In the genomic region with DNA sequence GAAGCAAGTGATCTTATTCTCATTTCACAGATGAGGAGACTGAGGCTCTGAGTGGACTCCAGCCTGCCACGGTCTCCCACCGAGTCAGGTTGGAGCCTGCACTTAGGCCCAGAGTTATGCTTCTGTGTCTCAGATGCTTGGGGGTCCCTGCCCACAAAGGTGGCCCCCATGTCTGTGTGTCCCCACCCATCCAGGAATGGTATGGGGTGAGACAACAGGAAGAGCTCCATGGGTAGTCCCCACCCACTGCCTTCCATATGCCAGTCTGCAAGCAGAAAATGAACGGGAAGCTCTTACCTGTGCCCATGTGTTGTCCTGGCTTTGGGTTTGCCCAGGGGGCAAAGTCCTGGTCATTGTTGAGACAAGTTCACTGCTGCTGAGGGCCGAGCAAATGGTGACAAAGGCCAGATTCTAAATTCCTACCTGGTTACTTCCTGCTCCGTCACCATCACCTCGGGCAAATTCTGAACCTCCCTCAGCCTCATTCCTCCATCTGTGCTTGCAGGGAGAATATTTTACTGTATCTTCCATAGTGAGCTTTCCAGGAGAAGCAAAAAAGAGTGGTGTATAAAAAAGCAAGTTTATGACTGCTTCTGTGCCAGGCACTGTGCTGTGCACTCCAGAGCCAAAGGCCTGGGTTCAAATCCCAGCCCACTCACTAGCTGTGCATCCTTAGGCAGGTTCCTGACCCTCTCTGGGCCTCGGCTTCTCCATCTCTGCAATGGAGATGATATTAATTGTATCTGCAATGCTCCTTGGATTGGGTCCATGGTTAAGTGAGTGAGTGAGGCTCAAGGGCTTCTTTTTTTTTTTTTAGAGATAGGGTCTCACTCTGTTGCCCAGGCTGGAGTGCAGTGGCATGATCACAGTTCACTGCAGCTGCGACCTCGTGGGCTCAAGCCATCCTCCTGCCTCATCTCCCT, we compare ENCODE assay signal across 12 cellular contexts. TPM values are rescaled to one million over a fixed set of nuclear protein-coding genes. Genes with fewer than 3 reads are reported as not detected.
DNase-seq lines count a peak whose midpoint lies in the region; ATAC-seq and TF ChIP-seq lines count a peak whose summit lies in the region.
"Had no signal": no experiment of that assay in that cellular context is flagged by ENCODE, and none has a peak within 500 bp of the region (broad histone marks: within the 10 kb centered on the region; RNA-seq: fewer than 3 reads in every experiment).

No MANE protein-coding gene starts in this region.

- H4K20me1 ChIP-seq in smooth muscle cell (ENCODE audit: low read depth), result no peaks in the 10 kb centered on the region

- peaks cover 66% of the 10 kb centered on the region for H3K36me3 Mint-ChIP-seq in T-helper 1 cell treated with Interleukin-12 subunit alpha and Interleukin-12 subunit beta and Interleukin-4 antibody, amounts not matched to agents 30 μg/mL and 1 μg/mL, for 36 hours (ENCODE audit: low read depth)
- peaks cover 57% of the 10 kb centered on the region for H3K36me3 Mint-ChIP-seq in activated T-helper 1 cell treated with anti-CD3 and anti-CD28 coated beads, Interleukin-12 subunit alpha, Interleukin-12 subunit beta, Interleukin-2, Interleukin-4 antibody, amounts not matched to agents 30 ng/mL and 10 ng/mL and 1 ng/mL, durations not matched to agents 14 hours and 24 hours and 36 hours (ENCODE audit: low read depth)

- H3K4me3 Mint-ChIP-seq in T-helper 1 cell treated with Interleukin-12 subunit alpha and Interleukin-12 subunit beta and Interleukin-4 antibody, amounts not matched to agents 30 μg/mL and 1 μg/mL, for 36 hours, result peak overlapping the region; percentile 41
- H3K4me3 Mint-ChIP-seq in activated T-helper 1 cell treated with anti-CD3 and anti-CD28 coated beads, Interleukin-12 subunit alpha, Interleukin-12 subunit beta, Interleukin-2, Interleukin-4 antibody, amounts not matched to agents 30 ng/mL and 10 ng/mL and 1 ng/mL, durations not matched to agents 14 hours and 24 hours and 36 hours, result peak overlapping the region; percentile 53

- DNase-seq in T-helper 1 cell (no peak), islet precursor cell (peak; percentile 84), smooth muscle cell (lab: John Stamatoyannopoulos, UW; ENCODE audit: unreplicated experiment) (no peak), COLO829 (ENCODE audit: low spot score) (no peak)
- DNase-seq in activated T-helper 1 cell treated with anti-CD3 and anti-CD28 coated beads, Interleukin-12 subunit alpha, Interleukin-12 subunit beta, Interleukin-2, Interleukin-4 antibody, amounts not matched to agents 30 ng/mL and 10 ng/mL and 1 ng/mL, durations not matched to agents 14 hours and 24 hours and 36 hours (ENCODE audit: low spot score), result no peak
- DNase-seq in stimulated activated CD8-positive, alpha-beta memory T cell treated with anti-CD3 and anti-CD28 coated beads, Interleukin-4, amount 100 ng/mL, for 48 hours, result no peak
- DNase-seq: 8988T, left ventricle myocardium inferior, Right ventricle myocardium superior, testis had no signal

- H3K4me3 ChIP-seq in smooth muscle cell, result no peak overlapping the region
- H3K4me3 ChIP-seq: left ventricle myocardium inferior, testis had no signal

- H3K36me3 ChIP-seq in smooth muscle cell (ENCODE audit: low read depth), result no peaks in the 10 kb centered on the region
- H3K36me3 ChIP-seq: left ventricle myocardium inferior had no signal

- H3K9me3 ChIP-seq in smooth muscle cell (replicated peaks; ENCODE audit: low read depth), result no peaks in the 10 kb centered on the region
- H3K9me3 ChIP-seq: left ventricle myocardium inferior, testis had no signal

- H3F3A ChIP-seq in smooth muscle cell (ENCODE audit: low read depth), result peaks cover 8% of the 10 kb centered on the region

- no peaks in the 10 kb centered on the region for H3K9me3 Mint-ChIP-seq in T-helper 1 cell treated with Interleukin-12 subunit alpha and Interleukin-12 subunit beta and Interleukin-4 antibody, amounts not matched to agents 30 μg/mL and 1 μg/mL, for 36 hours
- H3K9me3 Mint-ChIP-seq in activated T-helper 1 cell treated with anti-CD3 and anti-CD28 coated beads, Interleukin-12 subunit alpha, Interleukin-12 subunit beta, Interleukin-2, Interleukin-4 antibody, amounts not matched to agents 30 ng/mL and 10 ng/mL and 1 ng/mL, durations not matched to agents 14 hours and 24 hours and 36 hours, result no peaks in the 10 kb centered on the region

- H3K4me1 Mint-ChIP-seq in T-helper 1 cell treated with Interleukin-12 subunit alpha and Interleukin-12 subunit beta and Interleukin-4 antibody, amounts not matched to agents 30 μg/mL and 1 μg/mL, for 36 hours (ENCODE audit: low read depth), result peaks cover 72% of the 10 kb centered on the region
- H3K4me1 Mint-ChIP-seq in activated T-helper 1 cell treated with anti-CD3 and anti-CD28 coated beads, Interleukin-12 subunit alpha, Interleukin-12 subunit beta, Interleukin-2, Interleukin-4 antibody, amounts not matched to agents 30 ng/mL and 10 ng/mL and 1 ng/mL, durations not matched to agents 14 hours and 24 hours and 36 hours (ENCODE audit: low read depth), result peaks cover 86% of the 10 kb centered on the region

- no peak for ATAC-seq in HG02623 (IDR thresholded peaks at IDR 0.05; ENCODE audit: unreplicated experiment)

- peaks cover 73% of the 10 kb centered on the region for H3K79me2 ChIP-seq in smooth muscle cell (ENCODE audit: low read depth)

- 79% methylated on average over 9 of the region's 9 CpGs for WGBS in smooth muscle cell (ENCODE audit: low lambda C conversion rate)

- no peaks in the 10 kb centered on the region for H3K27me3 Mint-ChIP-seq in T-helper 1 cell treated with Interleukin-12 subunit alpha and Interleukin-12 subunit beta and Interleukin-4 antibody, amounts not matched to agents 30 μg/mL and 1 μg/mL, for 36 hours (ENCODE audit: low read depth)
- no peaks in the 10 kb centered on the region for H3K27me3 Mint-ChIP-seq in activated T-helper 1 cell treated with anti-CD3 and anti-CD28 coated beads, Interleukin-12 subunit alpha, Interleukin-12 subunit beta, Interleukin-2, Interleukin-4 antibody, amounts not matched to agents 30 ng/mL and 10 ng/mL and 1 ng/mL, durations not matched to agents 14 hours and 24 hours and 36 hours (ENCODE audit: insufficient read depth)

- no peak overlapping the region for H2AFZ ChIP-seq in smooth muscle cell (ENCODE audit: low read depth)

- peak overlapping the region; percentile 94 for H3K27ac ChIP-seq in smooth muscle cell (ENCODE audit: low read depth)
- H3K27ac ChIP-seq: testis had no signal

- no peak overlapping the region for H3K9ac ChIP-seq in smooth muscle cell (ENCODE audit: low read depth)

- no peak overlapping the region for H3K27ac Mint-ChIP-seq in T-helper 1 cell treated with Interleukin-12 subunit alpha and Interleukin-12 subunit beta and Interleukin-4 antibody, amounts not matched to agents 30 μg/mL and 1 μg/mL, for 36 hours
- peak overlapping the region; percentile 69 for H3K27ac Mint-ChIP-seq in activated T-helper 1 cell treated with anti-CD3 and anti-CD28 coated beads, Interleukin-12 subunit alpha, Interleukin-12 subunit beta, Interleukin-2, Interleukin-4 antibody, amounts not matched to agents 30 ng/mL and 10 ng/mL and 1 ng/mL, durations not matched to agents 14 hours and 24 hours and 36 hours

- no peak overlapping the region for H3K4me2 ChIP-seq in smooth muscle cell

- no peaks in the 10 kb centered on the region for H3K27me3 ChIP-seq in smooth muscle cell (ENCODE audit: low read depth)
- H3K27me3 ChIP-seq: testis had no signal

- H3K4me1 ChIP-seq in smooth muscle cell (ENCODE audit: low read depth), result no peaks in the 10 kb centered on the region

- intact Hi-C loops in activated T-helper 1 cell treated with anti-CD3 and anti-CD28 coated beads, Interleukin-12 subunit alpha, Interleukin-12 subunit beta, Interleukin-2, Interleukin-4 antibody, amounts not matched to agents 30 ng/mL and 10 ng/mL and 1 ng/mL, durations not matched to agents 14 hours and 24 hours and 36 hours (cut with micrococcal nuclease), result loop anchor here (10.0 kb wide), 1 partner anchor 412 kb away; no protein-coding TSS in a partner anchor

- TF ChIP-seq CTCF in smooth muscle cell (IDR thresholded peaks at IDR 0.05; ENCODE audit: borderline replicate concordance, insufficient read depth, poor library complexity, severe bottlenecking), result no peak

RNA-seq across cellular contexts. Expression of a gene that starts 9.3 kb away (rescaled TPM):
- total RNA-seq in activated T-helper 1 cell treated with anti-CD3 and anti-CD28 coated beads, Interleukin-12 subunit alpha, Interleukin-12 subunit beta, Interleukin-2, Interleukin-4 antibody, amounts not matched to agents 30 ng/mL and 10 ng/mL and 1 ng/mL, durations not matched to agents 14 hours and 24 hours and 36 hours, result 288 and 320 TPM in 2 replicates
- 13.4 and 17.2 TPM in 2 replicates for total RNA-seq in smooth muscle cell
- 24.0 and 35.3 TPM in 2 replicates for polyA plus RNA-seq in smooth muscle cell

RNA-seq across cellular contexts. Expression of a gene that starts 54.5 kb away (rescaled TPM):
- total RNA-seq in activated T-helper 1 cell treated with anti-CD3 and anti-CD28 coated beads, Interleukin-12 subunit alpha, Interleukin-12 subunit beta, Interleukin-2, Interleukin-4 antibody, amounts not matched to agents 30 ng/mL and 10 ng/mL and 1 ng/mL, durations not matched to agents 14 hours and 24 hours and 36 hours, result 128 and 134 TPM in 2 replicates
- 35.7 and 36.9 TPM in 2 replicates for total RNA-seq in smooth muscle cell
- 59.1 and 61.2 TPM in 2 replicates for polyA plus RNA-seq in smooth muscle cell

Comparison
In these comparisons a context has a peak if more than half of its experiments do, and no peak if none do; other contexts are left out.
1. RNA of a gene that starts 9.3 kb away (total RNA-seq): 288 to 320 TPM in activated T-helper 1 cell treated with anti-CD3 and anti-CD28 coated beads, Interleukin-12 subunit alpha, Interleukin-12 subunit beta, Interleukin-2, Interleukin-4 antibody, amounts not matched to agents 30 ng/mL and 10 ng/mL and 1 ng/mL, durations not matched to agents 14 hours and 24 hours and 36 hours; 13.4 to 17.2 TPM in smooth muscle cell; every median in the first group is over 10 times any median in the second.